In the genomic region with DNA sequence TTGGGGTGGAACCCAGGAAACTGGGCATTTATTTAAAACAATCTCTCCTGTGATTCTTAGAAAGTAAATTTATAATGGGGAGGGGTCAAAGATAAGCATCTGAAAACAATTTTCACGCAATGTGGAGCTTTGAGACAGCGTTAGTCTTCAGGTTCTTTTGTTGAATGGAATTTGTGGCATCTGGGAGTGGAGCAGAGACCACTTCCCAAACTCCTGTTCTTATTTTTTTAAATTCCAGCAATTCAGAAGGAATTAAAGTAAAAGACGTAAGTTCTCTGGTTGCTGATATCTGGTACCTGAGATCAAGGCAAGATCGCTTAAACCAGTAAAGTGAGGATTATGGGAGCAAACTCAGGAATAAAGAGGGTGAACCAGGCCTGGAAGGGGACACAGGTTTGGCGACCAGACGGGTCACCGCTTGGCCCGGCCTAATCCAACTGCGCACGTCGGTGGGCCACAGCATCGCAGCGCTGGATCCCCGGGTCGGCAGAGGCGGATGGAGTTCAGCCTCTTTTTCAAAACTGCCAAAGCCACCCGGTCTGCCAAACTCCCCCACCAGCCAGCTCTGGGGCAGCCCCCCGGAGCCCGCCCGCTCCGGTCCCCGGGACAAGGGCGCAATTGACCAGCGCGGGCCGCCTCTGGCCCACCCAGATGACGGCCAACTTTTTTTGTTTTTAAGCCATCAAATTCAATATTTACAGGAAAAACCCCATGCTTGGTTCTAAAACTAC, we compare ENCODE assay signal across 17 cellular contexts. TPM values are rescaled to one million over a fixed set of nuclear protein-coding genes. Genes with fewer than 3 reads are reported as not detected.
DNase-seq lines count a peak whose midpoint lies in the region; ATAC-seq and TF ChIP-seq lines count a peak whose summit lies in the region.
"Had no signal": no experiment of that assay in that cellular context is flagged by ENCODE, and none has a peak within 500 bp of the region (broad histone marks: within the 10 kb centered on the region; RNA-seq: fewer than 3 reads in every experiment).

No MANE protein-coding gene starts in this region.

- peaks cover 11% of the 10 kb centered on the region for H3F3A ChIP-seq in smooth muscle cell (ENCODE audit: low read depth)

- peak; percentile 58 for DNase-seq in ecto neural progenitor cell (ENCODE audit: low spot score)
- DNase-seq in mesothelial cell of epicardium (ENCODE audit: low spot score in 2 of 2, unreplicated experiment in 2 of 2): no peak
- DNase-seq in smooth muscle cell (lab: John Stamatoyannopoulos, UW; ENCODE audit: unreplicated experiment): no peak
- no peak for DNase-seq in NCI-H1436 (lab: John Stamatoyannopoulos, UW)
- no peak for DNase-seq in stimulated activated naive B cell treated with anti-CD40 and anti-IgM and Interleukin-4, amounts not matched to agents 10 μg/mL and 1 μg/mL and 100 μg/mL, for 72 hours
- DNase-seq in adrenal gland: no peak
- DNase-seq: foreskin melanocyte; immature natural killer cell; NCI-H2081 treated with DMSO at 0.1 percent for 48 hours; NCI-H526; stimulated activated CD4-positive, alpha-beta T cell treated with anti-CD3 and anti-CD28 coated beads, Interleukin-2, amount 100 ng/mL, for 24 hours; T-helper 2 cell had no signal

- H3K27me3 ChIP-seq in HUES48 (ENCODE audit: control insufficient read depth, insufficient read depth, low read length) (peaks cover 8% of the 10 kb centered on the region; the same call in 1 of the 2 replicates), smooth muscle cell (ENCODE audit: low read depth) (no peaks in the 10 kb centered on the region), adrenal gland (peaks cover 32% of the 10 kb centered on the region)

- H3K4me1 ChIP-seq in HUES48 (ENCODE audit: control insufficient read depth, insufficient read depth, low read length) (peaks cover 46% of the 10 kb centered on the region), smooth muscle cell (ENCODE audit: low read depth) (peaks cover 36% of the 10 kb centered on the region), adrenal gland (replicated peaks in 1 of 2) (peaks cover 0 to 4% of the 10 kb centered on the region in 2 donors)

- H3K4me3 Mint-ChIP-seq in mesothelial cell of epicardium: peak overlapping the region; percentile 60
- no peak overlapping the region for H3K4me3 Mint-ChIP-seq in stimulated activated naive B cell treated with anti-CD40 and anti-IgM and Interleukin-4, amounts not matched to agents 10 μg/mL and 1 μg/mL and 100 μg/mL, for 72 hours
- H3K4me3 Mint-ChIP-seq in stimulated activated memory B cell treated with anti-CD40 and anti-IgM and Interleukin-4, amounts not matched to agents 10 μg/mL and 1 μg/mL and 100 μg/mL, for 72 hours: no peak overlapping the region
- H3K4me3 Mint-ChIP-seq: immature natural killer cell, memory B cell had no signal

- H2AFZ ChIP-seq in smooth muscle cell (ENCODE audit: low read depth): no peak overlapping the region

- H3K27ac ChIP-seq in HUES48 (ENCODE audit: low read depth, low read length) (peak overlapping the region; percentile 26), smooth muscle cell (ENCODE audit: low read depth) (peak overlapping the region; percentile 94), adrenal gland (no peak overlapping the region)

- intact Hi-C loops in adrenal gland (cut with DNase I): no loop called here

- no peaks in the 10 kb centered on the region for H3K9me3 Mint-ChIP-seq in mesothelial cell of epicardium
- no peaks in the 10 kb centered on the region for H3K9me3 Mint-ChIP-seq in stimulated activated naive B cell treated with anti-CD40 and anti-IgM and Interleukin-4, amounts not matched to agents 10 μg/mL and 1 μg/mL and 100 μg/mL, for 72 hours
- no peaks in the 10 kb centered on the region for H3K9me3 Mint-ChIP-seq in stimulated activated memory B cell treated with anti-CD40 and anti-IgM and Interleukin-4, amounts not matched to agents 10 μg/mL and 1 μg/mL and 100 μg/mL, for 72 hours
- H3K9me3 Mint-ChIP-seq: activated T-helper 2 cell treated with anti-CD3 and anti-CD28 coated beads, Interferon-gamma antibody, Interleukin-2, Interleukin-4, amounts not matched to agents 10 μg/mL and 5 μg/mL and 100 μg/mL, durations not matched to agents 14 hours and 24 hours and 36 hours; memory B cell had no signal

- H3K9me3 ChIP-seq in HUES48 (ENCODE audit: control insufficient read depth, insufficient read depth, low read length): no peaks in the 10 kb centered on the region
- no peaks in the 10 kb centered on the region for H3K9me3 ChIP-seq in smooth muscle cell (replicated peaks; ENCODE audit: low read depth)
- no peaks in the 10 kb centered on the region for H3K9me3 ChIP-seq in adrenal gland (replicated peaks in 1 of 3)

- H3K4me3 ChIP-seq in HUES48 (ENCODE audit: low read depth, low read length) (peak overlapping the region; percentile 94), smooth muscle cell (peak overlapping the region; percentile 70), adrenal gland (no peak overlapping the region)

- TF ChIP-seq POLR2A in adrenal gland (IDR thresholded peaks at IDR 0.05): no peak

- H3K36me3 ChIP-seq in HUES48 (ENCODE audit: control insufficient read depth, insufficient read depth, low read length): peaks cover 5% of the 10 kb centered on the region; the same call in 1 of the 2 replicates
- no peaks in the 10 kb centered on the region for H3K36me3 ChIP-seq in smooth muscle cell (ENCODE audit: low read depth)
- no peaks in the 10 kb centered on the region for H3K36me3 ChIP-seq in adrenal gland (replicated peaks in 1 of 2)

- no peaks in the 10 kb centered on the region for H3K36me3 Mint-ChIP-seq in mesothelial cell of epicardium
- H3K36me3 Mint-ChIP-seq in stimulated activated naive B cell treated with anti-CD40 and anti-IgM and Interleukin-4, amounts not matched to agents 10 μg/mL and 1 μg/mL and 100 μg/mL, for 72 hours: no peaks in the 10 kb centered on the region
- no peaks in the 10 kb centered on the region for H3K36me3 Mint-ChIP-seq in stimulated activated memory B cell treated with anti-CD40 and anti-IgM and Interleukin-4, amounts not matched to agents 10 μg/mL and 1 μg/mL and 100 μg/mL, for 72 hours
- H3K36me3 Mint-ChIP-seq: immature natural killer cell, memory B cell had no signal

- peaks cover 45% of the 10 kb centered on the region for H3K79me2 ChIP-seq in smooth muscle cell (ENCODE audit: low read depth)

- 38% methylated on average over 27 of the region's 27 CpGs for WGBS in smooth muscle cell (ENCODE audit: low lambda C conversion rate)
- 48 to 59% (median 53%) methylated on average over 25 to 27 of the region's 27 CpGs for WGBS in adrenal gland, 4 donors

- TF ChIP-seq CTCF in mesothelial cell of epicardium (IDR thresholded peaks at IDR 0.05; ENCODE audit: unreplicated experiment) (no peak), smooth muscle cell (IDR thresholded peaks at IDR 0.05; ENCODE audit: borderline replicate concordance, insufficient read depth, poor library complexity, severe bottlenecking) (no peak), adrenal gland (IDR thresholded peaks at IDR 0.05) (no peak)

- H3K4me1 Mint-ChIP-seq in mesothelial cell of epicardium: peaks cover 64% of the 10 kb centered on the region
- H3K4me1 Mint-ChIP-seq in stimulated activated naive B cell treated with anti-CD40 and anti-IgM and Interleukin-4, amounts not matched to agents 10 μg/mL and 1 μg/mL and 100 μg/mL, for 72 hours: peaks cover 7 to 16% of the 10 kb centered on the region in 2 donors
- H3K4me1 Mint-ChIP-seq in stimulated activated memory B cell treated with anti-CD40 and anti-IgM and Interleukin-4, amounts not matched to agents 10 μg/mL and 1 μg/mL and 100 μg/mL, for 72 hours: peaks cover 4% of the 10 kb centered on the region
- H3K4me1 Mint-ChIP-seq: immature natural killer cell, memory B cell had no signal

- no peaks in the 10 kb centered on the region for H3K27me3 Mint-ChIP-seq in mesothelial cell of epicardium (ENCODE audit: low read depth)
- H3K27me3 Mint-ChIP-seq in stimulated activated naive B cell treated with anti-CD40 and anti-IgM and Interleukin-4, amounts not matched to agents 10 μg/mL and 1 μg/mL and 100 μg/mL, for 72 hours: peaks cover 64 to 88% of the 10 kb centered on the region in 2 donors
- peaks cover 67% of the 10 kb centered on the region for H3K27me3 Mint-ChIP-seq in stimulated activated memory B cell treated with anti-CD40 and anti-IgM and Interleukin-4, amounts not matched to agents 10 μg/mL and 1 μg/mL and 100 μg/mL, for 72 hours

- no peak for ATAC-seq in stimulated activated naive B cell treated with anti-CD40 and anti-IgM and Interleukin-4, amounts not matched to agents 10 μg/mL and 1 μg/mL and 100 μg/mL, for 72 hours (replicated peaks)
- ATAC-seq in stimulated activated memory B cell treated with anti-CD40 and anti-IgM and Interleukin-4, amounts not matched to agents 10 μg/mL and 1 μg/mL and 100 μg/mL, for 72 hours: no peak
- ATAC-seq: activated CD4-positive, CD25-positive, alpha-beta regulatory T cell treated with anti-CD3 and anti-CD28 coated beads, Interleukin-2, amount 50 U/mL, for 24 hours had no signal

- peak overlapping the region; percentile 98 for H3K27ac Mint-ChIP-seq in mesothelial cell of epicardium
- no peak overlapping the region for H3K27ac Mint-ChIP-seq in stimulated activated naive B cell treated with anti-CD40 and anti-IgM and Interleukin-4, amounts not matched to agents 10 μg/mL and 1 μg/mL and 100 μg/mL, for 72 hours
- H3K27ac Mint-ChIP-seq in stimulated activated memory B cell treated with anti-CD40 and anti-IgM and Interleukin-4, amounts not matched to agents 10 μg/mL and 1 μg/mL and 100 μg/mL, for 72 hours: no peak overlapping the region
- H3K27ac Mint-ChIP-seq: activated T-helper 2 cell treated with anti-CD3 and anti-CD28 coated beads, Interferon-gamma antibody, Interleukin-2, Interleukin-4, amounts not matched to agents 10 μg/mL and 5 μg/mL and 100 μg/mL, durations not matched to agents 14 hours and 24 hours and 36 hours; immature natural killer cell; memory B cell had no signal

- H3K9ac ChIP-seq in HUES48 (ENCODE audit: low read depth, low read length) (peak overlapping the region; percentile 23; the same call in 1 of the 2 replicates), smooth muscle cell (ENCODE audit: low read depth) (no peak overlapping the region)

- peaks cover 29% of the 10 kb centered on the region for H4K20me1 ChIP-seq in smooth muscle cell (ENCODE audit: low read depth)

- H3K4me2 ChIP-seq in smooth muscle cell: peak overlapping the region; percentile 84

RNA-seq across cellular contexts. Expression of a gene that starts 0.8 kb away (rescaled TPM):
- total RNA-seq in mesothelial cell of epicardium (102 to 108 TPM (median 105 TPM) in 3 replicates), smooth muscle cell (459 and 476 TPM in 2 replicates), adrenal gland (10 to 100 TPM in 3 of 8 donors, 1 to 10 TPM in 5; 1.2 to 13.8 (median 6.9) TPM)
- polyA plus RNA-seq in smooth muscle cell (336 and 414 TPM in 2 replicates), adrenal gland (1 to 10 TPM; 1.5 to 7.9 (median 4.1) TPM)
- total RNA-seq: activated T-helper 2 cell treated with anti-CD3 and anti-CD28 coated beads, Interferon-gamma antibody, Interleukin-2, Interleukin-4, amounts not matched to agents 10 μg/mL and 5 μg/mL and 100 μg/mL, durations not matched to agents 14 hours and 24 hours and 36 hours had no signal
- polyA plus RNA-seq: immature natural killer cell had no signal

Comparison
In these comparisons a context has a peak if more than half of its experiments do, and no peak if none do; other contexts are left out.
1. H3K27ac ChIP-seq: peak in HUES48 (single experiment) and smooth muscle cell (single experiment); none in adrenal gland (0 of 5).
2. H3K4me3 ChIP-seq: peak in HUES48 (single experiment) and smooth muscle cell (single experiment); none in adrenal gland (0 of 4).